In the genomic region with DNA sequence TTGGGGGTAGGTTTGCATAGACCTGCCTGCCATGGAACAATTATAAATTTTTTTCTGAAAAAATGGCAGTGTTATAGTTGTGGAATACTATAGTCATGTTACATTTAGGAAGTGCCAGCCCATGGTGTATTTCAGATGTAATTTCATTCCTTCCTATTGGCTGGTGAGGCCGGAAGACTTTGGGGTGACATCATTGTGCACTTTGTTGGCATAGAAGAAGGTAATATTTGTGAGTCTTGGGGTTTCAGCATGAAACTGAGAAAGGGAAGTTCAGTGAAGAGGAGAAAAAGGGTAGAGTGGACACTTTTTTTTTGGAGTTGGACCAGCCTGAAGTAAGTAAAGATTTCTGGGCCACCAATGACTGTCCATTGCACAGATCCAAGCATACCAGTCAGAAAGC, we compare ENCODE assay signal across 1 cellular context.
TF ChIP-seq lines count a peak whose summit lies in the region.

No MANE protein-coding gene starts in this region.

TF ChIP-seq in GM12878, 131 proteins besides CTCF, POLR2A, EP300 and RAD21:
- TF ChIP-seq DPF2 (IDR thresholded peaks at IDR 0.05) (0 out of 2 replicates have a peak, but pooled peaks have one; percentile 22), ETV6 (conservative IDR thresholded peaks at IDR 0.05 in 1 of 2, IDR thresholded peaks at IDR 0.05 in 1 of 2; ENCODE audit: borderline replicate concordance in 1 of 2, low read depth in 1 of 2) (peak in 1 of 2 experiments; percentile 22; a peak in 2 of 4 replicates), SREBF2 (IDR thresholded peaks at IDR 0.05; ENCODE audit: low read length) (no peak), ATF7 (IDR thresholded peaks at IDR 0.05; ENCODE audit: low read depth) (peak; percentile 91), EED (IDR thresholded peaks at IDR 0.05; ENCODE audit: low read depth) (0 out of 2 replicates have a peak, but pooled peaks have one; percentile 42), PML (IDR thresholded peaks at IDR 0.05; ENCODE audit: low read length) (no peak), SPI1 (IDR thresholded peaks at IDR 0.05; ENCODE audit: borderline replicate concordance, insufficient read depth, low read depth, low read length) (peak; percentile 27; the same call in 1 of the 2 replicates), JUNB (IDR thresholded peaks at IDR 0.05) (0 out of 2 replicates have a peak, but pooled peaks have one; percentile 11), ZNF24 (IDR thresholded peaks at IDR 0.05) (no peak), CREB1 (IDR thresholded peaks at IDR 0.05; ENCODE audit: low read depth) (peak; percentile 82)
